In genomic region chr19:40139533-40140287, GRCh38 we compare ENCODE assay signal across 9 cellular contexts. TPM values are rescaled to one million over a fixed set of nuclear protein-coding genes. Genes with fewer than 3 reads are reported as not detected.
A peak's percentile ranks its signal among the peaks of the same experiment; 100 is the strongest.
DNase-seq lines count a peak whose midpoint lies in the region; ATAC-seq and TF ChIP-seq lines count a peak whose summit lies in the region.
"Had no signal": no experiment of that assay in that cellular context is flagged by ENCODE, and none has a peak within 500 bp of the region (broad histone marks: within the 10 kb centered on the region; RNA-seq: fewer than 3 reads in every experiment).

No MANE protein-coding gene starts in this region.

- H3K4me2 ChIP-seq in OCI-LY7 (ENCODE audit: low read length): no peak overlapping the region

- intact Hi-C loops in OCI-LY7 (cut with micrococcal nuclease; ENCODE audit: unreplicated experiment): loop anchor here (1.0 to 10.0 kb wide), 6 partner anchors 26 to 459 kb away; partner anchors contain the start of gene AKT2

- no peaks in the 10 kb centered on the region for H4K20me1 ChIP-seq in OCI-LY7 (ENCODE audit: insufficient read depth, low read length)

- no peaks in the 10 kb centered on the region for H3K36me3 ChIP-seq in OCI-LY7 (ENCODE audit: insufficient read depth, low read length)

- no peaks in the 10 kb centered on the region for H3K79me2 ChIP-seq in OCI-LY7 (ENCODE audit: insufficient read depth, low read depth, low read length)

- H3K27ac ChIP-seq in OCI-LY7 (ENCODE audit: low read depth, low read length, poor library complexity, severe bottlenecking): no peak overlapping the region

- no peaks in the 10 kb centered on the region for H3K9me3 ChIP-seq in OCI-LY7 (ENCODE audit: low read length)

- no peak overlapping the region for H2AFZ ChIP-seq in OCI-LY7 (ENCODE audit: low read length)

- peak; percentile 33 for DNase-seq in DMS153 treated with DMSO at 0.1 percent for 48 hours (lab: John Stamatoyannopoulos, UW; ENCODE audit: unreplicated experiment)
- peak; percentile 37 for DNase-seq in HT1080 (ENCODE audit: low read depth)
- peak; percentile 70 for DNase-seq in OCI-LY7 (ENCODE audit: low spot score)
- DNase-seq in dermis microvascular lymphatic vessel endothelial cell (ENCODE audit: low read depth in 2 of 2): peak; percentile 43 to 64
- DNase-seq in midbrain (lab: John Stamatoyannopoulos, UW): peak; percentile 58
- DNase-seq: right cardiac atrium had no signal

- BruUV-seq in OCI-LY7 (replicated peaks; lab: Mats Ljungman, UMichigan): no TSS peak

- peaks cover 26% of the 10 kb centered on the region for H3K4me1 ChIP-seq in OCI-LY7 (ENCODE audit: insufficient read depth, low read length, poor library complexity, severe bottlenecking)

- ATAC-seq in HG03469 (IDR thresholded peaks at IDR 0.05; ENCODE audit: unreplicated experiment) (no peak), HG03095 (IDR thresholded peaks at IDR 0.05; ENCODE audit: unreplicated experiment) (no peak), HG02973 (IDR thresholded peaks at IDR 0.05; ENCODE audit: unreplicated experiment) (no peak)

- POLR2A ChIA-PET in OCI-LY7 (lab: Charles Lee): interaction anchor here (1.1 kb wide), 1 partner anchor 33 kb away, joined by 3 read pairs; no protein-coding TSS in a partner anchor

- H3K4me3 ChIP-seq in OCI-LY7 (ENCODE audit: low read depth, low read length, poor library complexity, severe bottlenecking): no peak overlapping the region

- TF ChIP-seq CTCF in OCI-LY7 (conservative IDR thresholded peaks at IDR 0.05; ENCODE audit: low read length): peak; percentile 93

- no peaks in the 10 kb centered on the region for H3K9me2 ChIP-seq in OCI-LY7 (ENCODE audit: insufficient read depth, low read length)

- CTCF ChIA-PET in OCI-LY7 (lab: Charles Lee; ENCODE audit: unreplicated experiment): interaction anchor here (1.5 kb wide), 1 partner anchor 26 kb away, joined by 6 read pairs; no protein-coding TSS in a partner anchor

RNA-seq across cellular contexts. Expression of gene ZNF780A, which starts 49.0 kb away (rescaled TPM):
- 6.8 and 10.8 TPM in 2 replicates for total RNA-seq in HT1080 (2014; rRNA removed; shearing (Covaris generic))
- 4.4 and 4.9 TPM in 2 replicates for polyA plus RNA-seq in HT1080 (2015; cell fraction: cytosol; rRNA removed)
- 6.8 and 14.5 TPM in 2 replicates for polyA plus RNA-seq in HT1080 (2015; cell fraction: nucleus; rRNA removed)
- 7.8 and 13.0 TPM in 2 replicates for total RNA-seq in OCI-LY7 (2014; rRNA removed; shearing (Covaris generic))
- 18.3 and 21.9 TPM in 2 replicates for total RNA-seq in OCI-LY7 (2022)
- 10.2 and 10.5 TPM in 2 replicates for total RNA-seq in dermis microvascular lymphatic vessel endothelial cell

RNA-seq across cellular contexts. Expression of gene MAP3K10, which starts 51.5 kb away (rescaled TPM):
- total RNA-seq in HT1080 (2014; rRNA removed; shearing (Covaris generic)): 4.9 and 8.0 TPM in 2 replicates
- polyA plus RNA-seq in HT1080 (2015; cell fraction: cytosol; rRNA removed): 6.5 and 7.4 TPM in 2 replicates
- polyA plus RNA-seq in HT1080 (2015; cell fraction: nucleus; rRNA removed): 28.7 and 31.6 TPM in 2 replicates
- 20.6 and 20.7 TPM in 2 replicates for total RNA-seq in OCI-LY7 (2014; rRNA removed; shearing (Covaris generic))
- total RNA-seq in OCI-LY7 (2022) (32.5 and 38.4 TPM in 2 replicates), dermis microvascular lymphatic vessel endothelial cell (3.0 and 5.4 TPM in 2 replicates)
